Comparison of ENCODE assay signal across 9 cellular contexts in the genomic region with DNA sequence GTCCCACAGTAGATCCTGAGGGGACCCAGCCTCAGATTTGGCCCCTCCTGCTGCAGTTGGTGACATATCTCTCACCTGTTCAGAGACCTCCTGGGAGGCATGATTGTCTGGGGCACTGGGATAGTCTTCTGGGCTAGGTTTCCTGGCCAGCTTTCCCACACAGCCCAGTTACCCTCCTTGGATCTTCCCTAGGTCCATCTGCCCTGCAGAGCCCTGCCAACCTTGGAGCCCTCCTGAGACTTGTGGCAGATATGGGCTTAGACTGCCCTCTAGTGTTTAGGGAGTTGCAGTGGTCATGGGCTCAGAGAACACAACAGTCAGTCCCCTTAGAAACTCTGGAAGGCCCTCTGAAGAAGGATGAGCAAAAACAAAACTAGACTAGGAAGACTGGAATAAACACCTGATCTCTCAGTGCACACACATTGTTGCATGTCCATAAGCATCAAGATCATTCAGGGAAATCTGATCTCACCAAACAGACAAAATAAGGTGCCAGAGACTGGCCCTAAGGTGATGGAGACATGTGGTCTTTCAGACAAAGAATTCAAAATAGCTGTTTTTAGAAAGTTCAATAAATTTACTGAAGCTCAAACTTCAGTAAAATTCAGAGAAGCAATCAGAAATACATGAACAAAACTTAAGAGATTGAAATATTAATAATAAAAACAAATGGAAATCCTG.
DNase-seq lines count a peak whose midpoint lies in the region; ATAC-seq and TF ChIP-seq lines count a peak whose summit lies in the region.
"Had no signal": no experiment of that assay in that cellular context is flagged by ENCODE, and none has a peak within 500 bp of the region (broad histone marks: within the 10 kb centered on the region; RNA-seq: fewer than 3 reads in every experiment).

No MANE protein-coding gene starts in this region.

- ATAC-seq in HG02623 (IDR thresholded peaks at IDR 0.05; ENCODE audit: unreplicated experiment) (peak; percentile 100), body of pancreas (no peak)

- H3K9me3 ChIP-seq in MM.1S (replicated peaks; ENCODE audit: insufficient read depth, low read length) (no peaks in the 10 kb centered on the region), body of pancreas (no peaks in the 10 kb centered on the region), tibial artery (peaks cover 0 to 12% (median 0%) of the 10 kb centered on the region in 3 donors)

- H3K9ac ChIP-seq in MM.1S (ENCODE audit: low read length) = no peak overlapping the region

- no peaks in the 10 kb centered on the region for H3F3A ChIP-seq in MM.1S (ENCODE audit: insufficient read depth, low read length)

- no peaks in the 10 kb centered on the region for H3K9me2 ChIP-seq in MM.1S (replicated peaks; ENCODE audit: insufficient read depth, low read length)

- TF ChIP-seq POLR2A in body of pancreas (IDR thresholded peaks at IDR 0.05) = no peak

- H3K4me1 ChIP-seq in MM.1S (ENCODE audit: low read length) = no peaks in the 10 kb centered on the region
- H3K4me1 ChIP-seq in body of pancreas = no peaks in the 10 kb centered on the region
- H3K4me1 ChIP-seq in tibial artery = no peaks in the 10 kb centered on the region

- H3K4me3 ChIP-seq in MM.1S (ENCODE audit: low read length) (no peak overlapping the region), body of pancreas (no peak overlapping the region), tibial artery (no peak overlapping the region)

- DNase-seq in AG08396 (ENCODE audit: low spot score) (peak; percentile 3), GM13976 (ENCODE audit: low spot score) (peak; percentile 41), MM.1S (peak; percentile 68), body of pancreas (peak; percentile 16 to 36 (median 25)), midbrain (lab: John Stamatoyannopoulos, UW) (peak; percentile 8), tibial artery (no peak)
- DNase-seq in activated T-helper 2 cell treated with anti-CD3 and anti-CD28 coated beads, Interferon-gamma antibody, Interleukin-2, Interleukin-4, amounts not matched to agents 10 μg/mL and 5 μg/mL and 100 μg/mL, durations not matched to agents 14 hours and 24 hours and 36 hours (ENCODE audit: low spot score) = no peak

- H3K4me2 ChIP-seq in MM.1S (ENCODE audit: low read depth, low read length) = no peak overlapping the region

- no peaks in the 10 kb centered on the region for H3K27me3 Mint-ChIP-seq in activated T-helper 2 cell treated with anti-CD3 and anti-CD28 coated beads, Interferon-gamma antibody, Interleukin-2, Interleukin-4, amounts not matched to agents 10 μg/mL and 5 μg/mL and 100 μg/mL, durations not matched to agents 14 hours and 24 hours and 36 hours (ENCODE audit: low read depth)
- H3K27me3 Mint-ChIP-seq: IgD-negative memory B cell had no signal

- H3K27ac Mint-ChIP-seq in activated T-helper 2 cell treated with anti-CD3 and anti-CD28 coated beads, Interferon-gamma antibody, Interleukin-2, Interleukin-4, amounts not matched to agents 10 μg/mL and 5 μg/mL and 100 μg/mL, durations not matched to agents 14 hours and 24 hours and 36 hours = no peak overlapping the region
- H3K27ac Mint-ChIP-seq: IgD-negative memory B cell had no signal

- H3K4me1 Mint-ChIP-seq in activated T-helper 2 cell treated with anti-CD3 and anti-CD28 coated beads, Interferon-gamma antibody, Interleukin-2, Interleukin-4, amounts not matched to agents 10 μg/mL and 5 μg/mL and 100 μg/mL, durations not matched to agents 14 hours and 24 hours and 36 hours (ENCODE audit: low read depth) = no peaks in the 10 kb centered on the region
- H3K4me1 Mint-ChIP-seq: IgD-negative memory B cell had no signal

- intact Hi-C loops in body of pancreas (cut with DNase I) (no loop called here), tibial artery (cut with DNase I; ENCODE audit: low total_unique reads) (no loop called here)
- intact Hi-C loops in activated T-helper 2 cell treated with anti-CD3 and anti-CD28 coated beads, Interferon-gamma antibody, Interleukin-2, Interleukin-4, amounts not matched to agents 10 μg/mL and 5 μg/mL and 100 μg/mL, durations not matched to agents 14 hours and 24 hours and 36 hours (cut with micrococcal nuclease) = loop anchor here (10.0 kb wide), 1 partner anchor 243 kb away; no protein-coding TSS in a partner anchor

- H3K79me2 ChIP-seq in MM.1S (ENCODE audit: low read length) = no peaks in the 10 kb centered on the region

- peaks cover 3% of the 10 kb centered on the region for H3K9me3 Mint-ChIP-seq in activated T-helper 2 cell treated with anti-CD3 and anti-CD28 coated beads, Interferon-gamma antibody, Interleukin-2, Interleukin-4, amounts not matched to agents 10 μg/mL and 5 μg/mL and 100 μg/mL, durations not matched to agents 14 hours and 24 hours and 36 hours

- H3K36me3 ChIP-seq in MM.1S (replicated peaks; ENCODE audit: insufficient read depth, low read length) (no peaks in the 10 kb centered on the region), body of pancreas (replicated peaks in 1 of 2; ENCODE audit: insufficient read depth in 1 of 2, low read depth in 2 of 2) (no peaks in the 10 kb centered on the region), tibial artery (no peaks in the 10 kb centered on the region)

- in situ Hi-C loops in GM13976 (cut with MboI; ENCODE audit: low sequenced_read_pairs, unreplicated experiment) = loop anchor here (25.0 kb wide), 1 partner anchor 255 kb away; no protein-coding TSS in a partner anchor

- no peak overlapping the region for H3K4me3 Mint-ChIP-seq in activated T-helper 2 cell treated with anti-CD3 and anti-CD28 coated beads, Interferon-gamma antibody, Interleukin-2, Interleukin-4, amounts not matched to agents 10 μg/mL and 5 μg/mL and 100 μg/mL, durations not matched to agents 14 hours and 24 hours and 36 hours (ENCODE audit: low read depth)
- H3K4me3 Mint-ChIP-seq: IgD-negative memory B cell had no signal

- peak; percentile 77 for TF ChIP-seq CTCF in GM13976 (IDR thresholded peaks at IDR 0.05; ENCODE audit: borderline replicate concordance, control extremely low read depth, extremely low read depth, insufficient read depth, missing control alignments)
- peak; percentile 86 for TF ChIP-seq CTCF in MM.1S (IDR thresholded peaks at IDR 0.05; ENCODE audit: low read length)
- TF ChIP-seq CTCF in body of pancreas (IDR thresholded peaks at IDR 0.05) = peak in 6 of 7 experiments; percentile 25 to 55 (median 46)
- no peak for TF ChIP-seq CTCF in tibial artery (IDR thresholded peaks at IDR 0.05)

- no peaks in the 10 kb centered on the region for H3K36me3 Mint-ChIP-seq in activated T-helper 2 cell treated with anti-CD3 and anti-CD28 coated beads, Interferon-gamma antibody, Interleukin-2, Interleukin-4, amounts not matched to agents 10 μg/mL and 5 μg/mL and 100 μg/mL, durations not matched to agents 14 hours and 24 hours and 36 hours (ENCODE audit: low read depth)

- no peaks in the 10 kb centered on the region for H4K20me1 ChIP-seq in MM.1S (ENCODE audit: insufficient read depth, low read length)

- H3K27me3 ChIP-seq in MM.1S (replicated peaks; ENCODE audit: insufficient read depth, low read length) = no peaks in the 10 kb centered on the region
- no peaks in the 10 kb centered on the region for H3K27me3 ChIP-seq in body of pancreas
- H3K27me3 ChIP-seq in tibial artery = no peaks in the 10 kb centered on the region

- H3K27ac ChIP-seq in MM.1S (ENCODE audit: low read length) (no peak overlapping the region), body of pancreas (no peak overlapping the region), tibial artery (no peak overlapping the region)

- H2AFZ ChIP-seq in MM.1S (ENCODE audit: low read length) = no peak overlapping the region

Comparison
In these comparisons a context has a peak if more than half of its experiments do, and no peak if none do; other contexts are left out.
1. DNase-seq: peak in AG08396 (single experiment), GM13976 (single experiment), MM.1S (single experiment), body of pancreas (4 of 4) and midbrain (single experiment); none in activated T-helper 2 cell treated with anti-CD3 and anti-CD28 coated beads, Interferon-gamma antibody, Interleukin-2, Interleukin-4, amounts not matched to agents 10 μg/mL and 5 μg/mL and 100 μg/mL, durations not matched to agents 14 hours and 24 hours and 36 hours (single experiment) and tibial artery (0 of 2).
2. CTCF ChIP-seq: peak in GM13976 (single experiment), MM.1S (single experiment) and body of pancreas (6 of 7); none in tibial artery (0 of 2).